In genomic region chr17:57324646-57325045, GRCh38 we compare ENCODE assay signal across 21 cellular contexts.
"Had no signal": no experiment of that assay in that cellular context is flagged by ENCODE, and none has a peak within 500 bp of the region (broad histone marks: within the 10 kb centered on the region; RNA-seq: fewer than 3 reads in every experiment).

No MANE protein-coding gene starts in this region.

- H3K27ac Mint-ChIP-seq: activated CD8-positive, alpha-beta T cell treated with anti-CD3 and anti-CD28 coated beads for 36 hours; activated naive CD8-positive, alpha-beta T cell; activated T-cell treated with anti-CD3 and anti-CD28 coated beads, Interleukin-2, amount 50 U/mL, for 72 hours; T-cell had no signal

- H3K27ac ChIP-seq: SK-N-MC, VCaP had no signal

- DNase-seq: activated CD4-positive, CD25-positive, alpha-beta regulatory T cell; activated CD8-positive, alpha-beta memory T cell treated with anti-CD3 and anti-CD28 coated beads, Interleukin-2, amount 50 U/mL, for 4 hours; activated CD8-positive, alpha-beta T cell treated with anti-CD3 and anti-CD28 coated beads for 36 hours; activated effector memory CD4-positive, alpha-beta T cell treated with Interleukin-2 at 50 U/mL for 16 hours; activated naive CD4-positive, alpha-beta T cell treated with Interleukin-2 at 50 U/mL for 16 hours; activated T-cell treated with anti-CD3 and anti-CD28 coated beads, Interleukin-2, amount 50 U/mL, for 72 hours; caudate nucleus; KG1; NCI-H1092; NCI-H1417; NCI-H1694; NCI-H2029 treated with DMSO at 0.1 percent for 48 hours; NCI-H345; NCI-H510A; NCI-H526 treated with DMSO at 0.1 percent for 48 hours; NCI-H82; T-cell had no signal

- ATAC-seq: activated CD8-positive, alpha-beta T cell treated with anti-CD3 and anti-CD28 coated beads for 36 hours; activated T-cell treated with anti-CD3 and anti-CD28 coated beads, Interleukin-2, amount 50 U/mL, for 72 hours; T-cell had no signal

- H3K27me3 Mint-ChIP-seq: activated CD8-positive, alpha-beta T cell treated with anti-CD3 and anti-CD28 coated beads for 36 hours; activated naive CD8-positive, alpha-beta T cell; IgD-negative memory B cell; T-cell had no signal

- H3K4me3 ChIP-seq: SK-N-MC had no signal

- H3K9me3 Mint-ChIP-seq: activated CD8-positive, alpha-beta T cell treated with anti-CD3 and anti-CD28 coated beads for 36 hours; activated T-cell treated with anti-CD3 and anti-CD28 coated beads, Interleukin-2, amount 50 U/mL, for 72 hours; IgD-negative memory B cell; T-cell had no signal

- H3K4me3 Mint-ChIP-seq: activated CD8-positive, alpha-beta T cell treated with anti-CD3 and anti-CD28 coated beads for 36 hours; activated naive CD8-positive, alpha-beta T cell; activated T-cell treated with anti-CD3 and anti-CD28 coated beads, Interleukin-2, amount 50 U/mL, for 72 hours; IgD-negative memory B cell; T-cell had no signal
